ENCODE assay signal across 13 cellular contexts in genomic region chr12:32272465-32272864, GRCh38.
A peak's percentile ranks its signal among the peaks of the same experiment; 100 is the strongest.
DNase-seq lines count a peak whose midpoint lies in the region; ATAC-seq and TF ChIP-seq lines count a peak whose summit lies in the region.
"Had no signal": no experiment of that assay in that cellular context is flagged by ENCODE, and none has a peak within 500 bp of the region (broad histone marks: within the 10 kb centered on the region; RNA-seq: fewer than 3 reads in every experiment).

No MANE protein-coding gene starts in this region.

- no peaks in the 10 kb centered on the region for H3K9me3 Mint-ChIP-seq in neural crest cell

- peak overlapping the region; percentile 99 for H3K27ac ChIP-seq in VCaP
- H3K27ac ChIP-seq: WERI-Rb-1 had no signal

- peak; percentile 55 for ATAC-seq in GM18907 (IDR thresholded peaks at IDR 0.05; ENCODE audit: unreplicated experiment)
- ATAC-seq in HG02759 (IDR thresholded peaks at IDR 0.05; ENCODE audit: unreplicated experiment): peak; percentile 56

- H3K36me3 Mint-ChIP-seq in neural crest cell (ENCODE audit: low read depth): peaks cover 3% of the 10 kb centered on the region

- no peak for TF ChIP-seq CTCF in VCaP (conservative IDR thresholded peaks at IDR 0.05)
- no peak for TF ChIP-seq CTCF in neural crest cell (conservative IDR thresholded peaks at IDR 0.05)

- no peak for DNase-seq in neural crest cell (ENCODE audit: low read depth, low spot score)
- DNase-seq in stimulated activated CD4-positive, alpha-beta T cell treated with anti-CD3 and anti-CD28 coated beads, Interleukin-2, amount 100 ng/mL, for 24 hours: no peak
- no peak for DNase-seq in DMS79 treated with DMSO at 0.1 percent for 48 hours (lab: John Stamatoyannopoulos, UW)
- no peak for DNase-seq in SHP77 treated with DMSO at 0.1 percent for 48 hours (lab: John Stamatoyannopoulos, UW)
- DNase-seq: effector CD4-positive, alpha-beta T cell; hippocampal formation; Kasumi-1; NCI-H345; stimulated activated CD8-positive, alpha-beta memory T cell treated with anti-CD3 and anti-CD28 coated beads, Interleukin-4, amount 100 ng/mL, for 48 hours; WERI-Rb-1 had no signal

- H3K27me3 Mint-ChIP-seq in neural crest cell (ENCODE audit: low read depth): no peaks in the 10 kb centered on the region

- peak overlapping the region; percentile 60 for H3K27ac Mint-ChIP-seq in neural crest cell (ENCODE audit: unreplicated experiment)

- H3K4me3 Mint-ChIP-seq in neural crest cell: no peak overlapping the region

- peaks cover 55% of the 10 kb centered on the region for H3K4me1 Mint-ChIP-seq in neural crest cell
